Comparison of ENCODE assay signal across 1 cellular context in the genomic region with DNA sequence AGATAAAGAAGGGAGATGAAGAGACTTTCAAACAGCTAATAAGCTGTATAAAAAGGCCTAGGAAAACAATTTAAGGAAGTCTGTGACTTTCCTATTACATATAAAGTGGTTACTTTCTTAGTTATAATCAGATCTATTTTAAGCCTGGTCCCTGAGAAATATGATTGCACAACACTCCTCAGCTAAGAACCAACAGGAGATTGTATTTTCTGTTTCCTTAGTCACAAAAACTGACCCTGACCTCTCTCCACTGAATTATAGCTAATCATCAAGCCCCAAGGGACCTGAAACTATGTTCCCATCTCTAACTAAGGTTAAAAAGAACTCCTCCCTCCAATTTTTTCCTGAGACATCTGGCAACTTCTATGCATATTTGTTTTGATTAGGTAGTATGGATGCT.
TF ChIP-seq lines count a peak whose summit lies in the region.

No MANE protein-coding gene starts in this region.

TF ChIP-seq in A549, 52 proteins besides CTCF, POLR2A, EP300 and RAD21 (continued from another document):
- TF ChIP-seq, protein P1, sequence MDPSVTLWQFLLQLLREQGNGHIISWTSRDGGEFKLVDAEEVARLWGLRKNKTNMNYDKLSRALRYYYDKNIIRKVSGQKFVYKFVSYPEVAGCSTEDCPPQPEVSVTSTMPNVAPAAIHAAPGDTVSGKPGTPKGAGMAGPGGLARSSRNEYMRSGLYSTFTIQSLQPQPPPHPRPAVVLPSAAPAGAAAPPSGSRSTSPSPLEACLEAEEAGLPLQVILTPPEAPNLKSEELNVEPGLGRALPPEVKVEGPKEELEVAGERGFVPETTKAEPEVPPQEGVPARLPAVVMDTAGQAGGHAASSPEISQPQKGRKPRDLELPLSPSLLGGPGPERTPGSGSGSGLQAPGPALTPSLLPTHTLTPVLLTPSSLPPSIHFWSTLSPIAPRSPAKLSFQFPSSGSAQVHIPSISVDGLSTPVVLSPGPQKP (IDR thresholded peaks at IDR 0.05; ENCODE audit: low read depth, low read length) = no peak
- TF ChIP-seq, protein P2, sequence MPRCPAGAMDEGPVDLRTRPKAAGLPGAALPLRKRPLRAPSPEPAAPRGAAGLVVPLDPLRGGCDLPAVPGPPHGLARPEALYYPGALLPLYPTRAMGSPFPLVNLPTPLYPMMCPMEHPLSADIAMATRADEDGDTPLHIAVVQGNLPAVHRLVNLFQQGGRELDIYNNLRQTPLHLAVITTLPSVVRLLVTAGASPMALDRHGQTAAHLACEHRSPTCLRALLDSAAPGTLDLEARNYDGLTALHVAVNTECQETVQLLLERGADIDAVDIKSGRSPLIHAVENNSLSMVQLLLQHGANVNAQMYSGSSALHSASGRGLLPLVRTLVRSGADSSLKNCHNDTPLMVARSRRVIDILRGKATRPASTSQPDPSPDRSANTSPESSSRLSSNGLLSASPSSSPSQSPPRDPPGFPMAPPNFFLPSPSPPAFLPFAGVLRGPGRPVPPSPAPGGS (IDR thresholded peaks at IDR 0.05) = no peak
- TF ChIP-seq CEBPB (IDR thresholded peaks at IDR 0.05) (peak; percentile 32 to 70; a peak in 3 of 4 replicates), JUNB (IDR thresholded peaks at IDR 0.05) (no peak), PHF8 (IDR thresholded peaks at IDR 0.05; ENCODE audit: borderline replicate concordance, low read depth) (no peak)
